ENCODE assay signal across 1 cellular context in genomic region chr19:47416667-47417033, GRCh38.
TF ChIP-seq lines count a peak whose summit lies in the region.

No MANE protein-coding gene starts in this region.

TF ChIP-seq in neural cell, 6 proteins besides CTCF, POLR2A, EP300 and RAD21:
- TF ChIP-seq REST (IDR thresholded peaks at IDR 0.05; ENCODE audit: borderline replicate concordance) (no peak), TAF1 (IDR thresholded peaks at IDR 0.05; ENCODE audit: low read depth) (no peak), SMC3 (conservative IDR thresholded peaks at IDR 0.05; ENCODE audit: poor library complexity) (no peak), EZH2 (IDR thresholded peaks at IDR 0.05; ENCODE audit: borderline replicate concordance, insufficient read depth, low read length, poor library complexity, severe bottlenecking) (no peak), POLR2AphosphoS5 (IDR thresholded peaks at IDR 0.05) (no peak), MXI1 (conservative IDR thresholded peaks at IDR 0.05; ENCODE audit: poor library complexity, severe bottlenecking) (no peak)
